In the genomic region with DNA sequence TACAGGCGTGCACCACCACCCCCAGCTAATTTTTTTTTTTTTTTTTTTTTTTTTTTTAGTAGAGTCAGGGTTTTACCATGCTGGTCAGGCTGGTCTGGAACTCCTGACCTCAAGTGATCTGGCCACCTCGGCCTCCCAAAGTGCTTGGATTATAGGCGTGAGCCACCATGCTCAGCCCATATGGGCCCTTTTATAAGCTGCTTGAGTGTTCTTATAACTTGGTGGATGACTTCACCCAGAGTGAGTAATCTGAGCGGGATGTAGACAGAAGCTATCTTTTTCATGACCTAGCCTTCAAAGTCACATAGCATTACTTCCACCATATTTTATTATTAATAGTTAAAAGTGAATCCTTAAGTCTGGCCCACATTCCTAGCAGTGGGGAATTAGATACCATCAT, we compare ENCODE assay signal across 1 cellular context.
TF ChIP-seq lines count a peak whose summit lies in the region.

No MANE protein-coding gene starts in this region.

TF ChIP-seq in SK-N-SH treated with all-trans-retinoic acid at 6 μM for 48 hours, 23 proteins besides CTCF, POLR2A, EP300 and RAD21 (continued from another document):
- TF ChIP-seq ESRRG (CRISPR knock-in tag; IDR thresholded peaks at IDR 0.05) (no peak), TOX (CRISPR knock-in tag; IDR thresholded peaks at IDR 0.05; ENCODE audit: borderline replicate concordance) (no peak), PPARA (CRISPR knock-in tag; IDR thresholded peaks at IDR 0.05; ENCODE audit: borderline replicate concordance) (no peak), ISL1 (CRISPR knock-in tag; IDR thresholded peaks at IDR 0.05) (no peak), ARNTL (CRISPR knock-in tag; IDR thresholded peaks at IDR 0.05; ENCODE audit: borderline replicate concordance, low read depth) (no peak), ZNF565 (CRISPR knock-in tag; conservative IDR thresholded peaks at IDR 0.05; ENCODE audit: low read depth) (no peak), ZC3H10 (CRISPR knock-in tag; IDR thresholded peaks at IDR 0.05) (no peak)
- TF ChIP-seq, protein P1, sequence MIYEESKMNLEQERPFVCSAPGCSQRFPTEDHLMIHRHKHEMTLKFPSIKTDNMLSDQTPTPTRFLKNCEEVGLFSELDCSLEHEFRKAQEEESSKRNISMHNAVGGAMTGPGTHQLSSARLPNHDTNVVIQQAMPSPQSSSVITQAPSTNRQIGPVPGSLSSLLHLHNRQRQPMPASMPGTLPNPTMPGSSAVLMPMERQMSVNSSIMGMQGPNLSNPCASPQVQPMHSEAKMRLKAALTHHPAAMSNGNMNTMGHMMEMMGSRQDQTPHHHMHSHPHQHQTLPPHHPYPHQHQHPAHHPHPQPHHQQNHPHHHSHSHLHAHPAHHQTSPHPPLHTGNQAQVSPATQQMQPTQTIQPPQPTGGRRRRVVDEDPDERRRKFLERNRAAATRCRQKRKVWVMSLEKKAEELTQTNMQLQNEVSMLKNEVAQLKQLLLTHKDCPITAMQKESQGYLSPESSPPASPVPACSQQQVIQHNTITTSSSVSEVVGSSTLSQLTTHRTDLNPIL (CRISPR knock-in tag; IDR thresholded peaks at IDR 0.05; ENCODE audit: low read depth) = no peak
